19 cellular contexts compared by ENCODE assay signal in genomic region chr9:106829666-106830408, GRCh38. TPM values are rescaled to one million over a fixed set of nuclear protein-coding genes. Genes with fewer than 3 reads are reported as not detected.
DNase-seq lines count a peak whose midpoint lies in the region; ATAC-seq, FAIRE-seq and TF ChIP-seq lines count a peak whose summit lies in the region.
"Had no signal": no experiment of that assay in that cellular context is flagged by ENCODE, and none has a peak within 500 bp of the region (broad histone marks: within the 10 kb centered on the region; RNA-seq: fewer than 3 reads in every experiment).

No MANE protein-coding gene starts in this region.

- no peaks in the 10 kb centered on the region for H3K79me2 ChIP-seq in hepatocyte

- no peak for TF ChIP-seq CTCF in hepatocyte (IDR thresholded peaks at IDR 0.05; ENCODE audit: poor library complexity)
- TF ChIP-seq CTCF in psoas muscle (IDR thresholded peaks at IDR 0.05): no peak
- TF ChIP-seq CTCF in thyroid gland (IDR thresholded peaks at IDR 0.05): no peak

- H3K36me3 ChIP-seq in hepatocyte (replicated peaks; ENCODE audit: insufficient read depth, low read depth): no peaks in the 10 kb centered on the region
- H3K36me3 ChIP-seq in psoas muscle (ENCODE audit: insufficient read depth in 1 of 2, low read depth in 1 of 2): no peaks in the 10 kb centered on the region
- H3K36me3 ChIP-seq in thyroid gland: no peaks in the 10 kb centered on the region
- H3K36me3 ChIP-seq: HAP-1 had no signal

- H3K4me3 ChIP-seq in hepatocyte (no peak overlapping the region), psoas muscle (no peak overlapping the region), thyroid gland (replicated peaks in 1 of 3) (no peak overlapping the region)
- H3K4me3 ChIP-seq: HAP-1, skin epidermis had no signal

- H3K27ac ChIP-seq in hepatocyte: peak overlapping the region; percentile 20
- H3K27ac ChIP-seq in psoas muscle: peak overlapping the region; percentile 47
- H3K27ac ChIP-seq in thyroid gland: peak overlapping the region in 1 of 3 donors; percentile 14
- H3K27ac ChIP-seq: C4-2B had no signal

- WGBS in hepatocyte (ENCODE audit: low lambda C conversion rate, missing lambda C conversion rate): 67% methylated on average over 2 of the region's 2 CpGs
- 41 to 53% (median 42%) methylated on average over 2 of the region's 2 CpGs for WGBS in psoas muscle, 3 donors
- WGBS in thyroid gland, 2 donors: 72 to 78% methylated on average over 2 of the region's 2 CpGs

- peak; percentile 21 to 42 (median 32) for ATAC-seq in psoas muscle
- ATAC-seq in GM21825 (IDR thresholded peaks at IDR 0.05; ENCODE audit: unreplicated experiment): no peak
- ATAC-seq: activated CD4-positive, CD25-positive, alpha-beta regulatory T cell treated with anti-CD3 and anti-CD28 coated beads, Interleukin-2, amount 50 U/mL, for 24 hours; activated T-cell treated with anti-CD3 and anti-CD28 coated beads, Interleukin-2, amount 50 U/mL, for 72 hours; HepG2 had no signal

- H3K27me3 ChIP-seq in hepatocyte (no peaks in the 10 kb centered on the region), psoas muscle (ENCODE audit: insufficient read depth in 3 of 3, low read length in 2 of 3) (no peaks in the 10 kb centered on the region), thyroid gland (no peaks in the 10 kb centered on the region)

- no peaks in the 10 kb centered on the region for H4K20me1 ChIP-seq in hepatocyte (ENCODE audit: insufficient read depth, poor library complexity, severe bottlenecking)

- no peaks in the 10 kb centered on the region for H3K9me3 ChIP-seq in hepatocyte (ENCODE audit: low read depth)
- no peaks in the 10 kb centered on the region for H3K9me3 ChIP-seq in psoas muscle
- H3K9me3 ChIP-seq in thyroid gland: no peaks in the 10 kb centered on the region

- H2AFZ ChIP-seq in hepatocyte: no peak overlapping the region

- FAIRE-seq in GM19239 (lab: Jason Lieb, UNC): peak; percentile 8
- FAIRE-seq: endometrium, G401.6, HepG2 had no signal

- no peak for DNase-seq in GM19239 (ENCODE audit: insufficient read length, low spot score)
- DNase-seq in dedifferentiated amniotic fluid mesenchymal stem cell (ENCODE audit: extremely low spot score): peak; percentile 61
- no peak for DNase-seq in hepatocyte (ENCODE audit: low spot score)
- DNase-seq in psoas muscle: no peak
- DNase-seq in middle frontal gyrus (ENCODE audit: extremely low spot score, low spot score): no peak
- DNase-seq in thyroid gland: no peak
- no peak for DNase-seq in NCI-H345 (lab: John Stamatoyannopoulos, UW)
- DNase-seq: activated T-cell treated with anti-CD3 and anti-CD28 coated beads, Interleukin-2, amount 50 U/mL, for 72 hours; NCI-H1436; stimulated activated CD4-positive, alpha-beta T cell treated with anti-CD3 and anti-CD28 coated beads, Interleukin-4, amount 100 ng/mL, for 4 hours; substantia nigra had no signal

- H3K4me2 ChIP-seq in hepatocyte: no peak overlapping the region

- TF ChIP-seq POLR2A in thyroid gland (IDR thresholded peaks at IDR 0.05): no peak

- H3K4me1 ChIP-seq in hepatocyte (ENCODE audit: insufficient read depth) (no peaks in the 10 kb centered on the region), psoas muscle (peaks cover 18% of the 10 kb centered on the region), thyroid gland (peaks cover 6% of the 10 kb centered on the region in 2 donors)
- H3K4me1 ChIP-seq: HAP-1 had no signal

- H3K9me2 ChIP-seq in hepatocyte (replicated peaks; ENCODE audit: insufficient read depth): no peaks in the 10 kb centered on the region

- intact Hi-C loops in psoas muscle (cut with DNase I) (no loop called here), thyroid gland (cut with DNase I) (no loop called here)

RNA-seq across cellular contexts. Expression of gene ZNF462, which starts 33.1 kb away (rescaled TPM):
- 13.8 and 27.5 TPM in 2 replicates for total RNA-seq in hepatocyte
- 7.8 and 8.6 TPM in 2 replicates for polyA plus RNA-seq in hepatocyte
- 100 to 1,000 TPM in 1 of 4 donors, 10 to 100 TPM in 3; 16.3 to 102 (median 24.6) TPM for total RNA-seq in psoas muscle
- 1 to 10 TPM; 2.0 to 6.1 (median 2.5) TPM for polyA plus RNA-seq in psoas muscle
- 10 to 100 TPM; 33.3 to 60.4 (median 46.3) TPM for total RNA-seq in thyroid gland
- total RNA-seq: HepG2 had no signal
- polyA plus RNA-seq: HepG2 had no signal
